In genomic region chr1:53893999-53894636, GRCh38 we compare ENCODE assay signal across 2 cellular contexts.
TF ChIP-seq lines count a peak whose summit lies in the region.

Gene DIO1 (plus strand): TSS chr1:53894187. CDS start chr1:53894211, 24 bp downstream.

TF ChIP-seq in GM23338, 12 proteins besides CTCF, POLR2A, EP300 and RAD21:
- TF ChIP-seq, protein P1, sequence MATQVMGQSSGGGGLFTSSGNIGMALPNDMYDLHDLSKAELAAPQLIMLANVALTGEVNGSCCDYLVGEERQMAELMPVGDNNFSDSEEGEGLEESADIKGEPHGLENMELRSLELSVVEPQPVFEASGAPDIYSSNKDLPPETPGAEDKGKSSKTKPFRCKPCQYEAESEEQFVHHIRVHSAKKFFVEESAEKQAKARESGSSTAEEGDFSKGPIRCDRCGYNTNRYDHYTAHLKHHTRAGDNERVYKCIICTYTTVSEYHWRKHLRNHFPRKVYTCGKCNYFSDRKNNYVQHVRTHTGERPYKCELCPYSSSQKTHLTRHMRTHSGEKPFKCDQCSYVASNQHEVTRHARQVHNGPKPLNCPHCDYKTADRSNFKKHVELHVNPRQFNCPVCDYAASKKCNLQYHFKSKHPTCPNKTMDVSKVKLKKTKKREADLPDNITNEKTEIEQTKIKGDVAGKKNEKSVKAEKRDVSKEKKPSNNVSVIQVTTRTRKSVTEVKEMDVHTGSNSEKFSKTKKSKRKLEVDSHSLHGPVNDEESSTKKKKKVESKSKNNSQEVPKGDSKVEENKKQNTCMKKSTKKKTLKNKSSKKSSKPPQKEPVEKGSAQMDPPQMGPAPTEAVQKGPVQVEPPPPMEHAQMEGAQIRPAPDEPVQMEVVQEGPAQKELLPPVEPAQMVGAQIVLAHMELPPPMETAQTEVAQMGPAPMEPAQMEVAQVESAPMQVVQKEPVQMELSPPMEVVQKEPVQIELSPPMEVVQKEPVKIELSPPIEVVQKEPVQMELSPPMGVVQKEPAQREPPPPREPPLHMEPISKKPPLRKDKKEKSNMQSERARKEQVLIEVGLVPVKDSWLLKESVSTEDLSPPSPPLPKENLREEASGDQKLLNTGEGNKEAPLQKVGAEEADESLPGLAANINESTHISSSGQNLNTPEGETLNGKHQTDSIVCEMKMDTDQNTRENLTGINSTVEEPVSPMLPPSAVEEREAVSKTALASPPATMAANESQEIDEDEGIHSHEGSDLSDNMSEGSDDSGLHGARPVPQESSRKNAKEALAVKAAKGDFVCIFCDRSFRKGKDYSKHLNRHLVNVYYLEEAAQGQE (IDR thresholded peaks at IDR 0.05; ENCODE audit: unreplicated experiment), result no peak
- no peak for TF ChIP-seq EZH2 (IDR thresholded peaks at IDR 0.05; ENCODE audit: low read depth, unreplicated experiment)

TF ChIP-seq in H1, 55 proteins besides CTCF, POLR2A, EP300 and RAD21 (continued from another document):
- TF ChIP-seq NANOG (IDR thresholded peaks at IDR 0.05; ENCODE audit: insufficient read depth, low read depth, low read length, poor library complexity, severe bottlenecking) (no peak), TAF1 (IDR thresholded peaks at IDR 0.05; ENCODE audit: low read depth, low read length) (0 out of 2 replicates have a peak, but pooled peaks have one; percentile 27), JUND (IDR thresholded peaks at IDR 0.05; ENCODE audit: low read length) (no peak), KDM4A (IDR thresholded peaks at IDR 0.05; ENCODE audit: low read depth, low read length, severe bottlenecking) (no peak)
